Comparison of ENCODE assay signal across 1 cellular context in genomic region chr1:229863651-229864545, GRCh38.
TF ChIP-seq lines count a peak whose summit lies in the region.

No MANE protein-coding gene starts in this region.

TF ChIP-seq in IMR-90, 13 proteins besides CTCF, POLR2A, EP300 and RAD21 (continued from another document):
- TF ChIP-seq USF2 (IDR thresholded peaks at IDR 0.05; ENCODE audit: low read depth, low read length) = no peak
- no peak for TF ChIP-seq CEBPB (IDR thresholded peaks at IDR 0.05; ENCODE audit: low read depth, low read length)
- no peak for TF ChIP-seq MAZ (IDR thresholded peaks at IDR 0.05; ENCODE audit: borderline replicate concordance, low read depth, low read length)
- TF ChIP-seq MAFK (IDR thresholded peaks at IDR 0.05; ENCODE audit: low read depth, low read length) = no peak
- TF ChIP-seq BHLHE40 (IDR thresholded peaks at IDR 0.05; ENCODE audit: low read depth, low read length) = no peak
